9 cellular contexts compared by ENCODE assay signal in the genomic region with DNA sequence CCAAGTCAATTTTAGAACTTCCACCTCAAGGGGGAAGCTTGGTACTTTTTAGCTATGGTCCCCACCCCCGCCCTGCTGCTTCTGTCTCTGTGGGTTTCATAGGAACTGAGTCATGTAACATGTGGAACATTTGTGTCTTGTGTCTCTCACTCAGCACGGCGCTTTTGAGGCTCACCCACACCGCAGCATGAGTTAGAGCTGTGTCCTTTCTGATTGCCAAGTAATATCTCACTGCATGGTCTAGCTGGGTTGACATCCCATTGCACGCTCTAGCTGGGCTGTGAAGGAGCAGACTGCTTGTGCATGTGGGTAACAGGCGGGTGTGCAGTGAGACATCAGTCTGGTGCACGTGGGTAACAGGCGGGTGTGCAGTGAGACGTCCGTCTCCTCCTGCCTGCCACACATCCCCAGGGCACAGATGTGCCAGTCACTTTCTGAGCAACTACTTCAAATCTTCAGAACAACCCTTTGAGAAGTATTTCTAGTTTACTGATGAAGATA. TPM values are rescaled to one million over a fixed set of nuclear protein-coding genes. Genes with fewer than 3 reads are reported as not detected.
A peak's percentile ranks its signal among the peaks of the same experiment; 100 is the strongest.
DNase-seq lines count a peak whose midpoint lies in the region; ATAC-seq and TF ChIP-seq lines count a peak whose summit lies in the region.
"Had no signal": no experiment of that assay in that cellular context is flagged by ENCODE, and none has a peak within 500 bp of the region (broad histone marks: within the 10 kb centered on the region; RNA-seq: fewer than 3 reads in every experiment).

No MANE protein-coding gene starts in this region.

- H3K27me3 ChIP-seq in ascending aorta, result no peaks in the 10 kb centered on the region

- no peak overlapping the region for H3K27ac ChIP-seq in ascending aorta

- ATAC-seq in HG02981 (IDR thresholded peaks at IDR 0.05; ENCODE audit: unreplicated experiment), result peak; percentile 64

- H3K4me3 ChIP-seq in GM12864 (ENCODE audit: low read depth, low read length) (no peak overlapping the region), ascending aorta (no peak overlapping the region)

- intact Hi-C loops in ascending aorta (cut with DNase I), result no loop called here

- TF ChIP-seq CTCF in GM12864 (IDR thresholded peaks at IDR 0.05; ENCODE audit: low read depth, low read length, missing control alignments), result no peak
- no peak for TF ChIP-seq CTCF in ascending aorta (IDR thresholded peaks at IDR 0.05)

- no peaks in the 10 kb centered on the region for H3K36me3 ChIP-seq in ascending aorta

- no peaks in the 10 kb centered on the region for H3K9me3 ChIP-seq in ascending aorta

- H3K4me1 ChIP-seq in ascending aorta, result peaks cover 9 to 20% of the 10 kb centered on the region in 2 donors

- DNase-seq in GM12864 (ENCODE audit: low read depth), result peak; percentile 66
- peak; percentile 61 for DNase-seq in activated CD4-positive, CD25-positive, alpha-beta regulatory T cell treated with anti-CD3 and anti-CD28 coated beads, Interleukin-2, amount 50 U/mL, for 16 hours (ENCODE audit: low read depth, low spot score)
- DNase-seq in central memory CD4-positive, alpha-beta T cell, result peak; percentile 36
- DNase-seq in stimulated activated CD4-positive, alpha-beta T cell treated with anti-CD3 and anti-CD28 coated beads, Interleukin-1b, Interleukin-23, amount 100 ng/mL, for 24 hours (ENCODE audit: low read depth in 4 of 4, low spot score in 1 of 4), result peak; percentile 56 to 81 (median 64)
- no peak for DNase-seq in ascending aorta (ENCODE audit: low spot score in 2 of 2)
- DNase-seq in NCI-H345 treated with DMSO at 0.1 percent for 48 hours (lab: John Stamatoyannopoulos, UW; ENCODE audit: unreplicated experiment), result no peak
- no peak for DNase-seq in D341Med (ENCODE audit: low spot score)

RNA-seq across cellular contexts. Expression of gene SLC7A5, which starts 26.4 kb away (rescaled TPM):
- 7.6 TPM for total RNA-seq in ascending aorta

RNA-seq across cellular contexts. Expression of gene CA5A, which starts 40.6 kb away (rescaled TPM):
- total RNA-seq in ascending aorta, result not detected
- total RNA-seq: fibroblast of villous mesenchyme had no signal

RNA-seq across cellular contexts. Expression of gene BANP, which starts 55.5 kb away (rescaled TPM):
- 23.4 TPM for total RNA-seq in ascending aorta

Comparison
In these comparisons a context has a peak if more than half of its experiments do, and no peak if none do; other contexts are left out.
1. DNase-seq: peak in GM12864 (single experiment), activated CD4-positive, CD25-positive, alpha-beta regulatory T cell treated with anti-CD3 and anti-CD28 coated beads, Interleukin-2, amount 50 U/mL, for 16 hours (single experiment), central memory CD4-positive, alpha-beta T cell (single experiment) and stimulated activated CD4-positive, alpha-beta T cell treated with anti-CD3 and anti-CD28 coated beads, Interleukin-1b, Interleukin-23, amount 100 ng/mL, for 24 hours (4 of 4); none in ascending aorta (0 of 2), NCI-H345 treated with DMSO at 0.1 percent for 48 hours (single experiment) and D341Med (single experiment).